In genomic region chr18:61888622-61889021, GRCh38 we compare ENCODE assay signal across 20 cellular contexts.
"Had no signal": no experiment of that assay in that cellular context is flagged by ENCODE, and none has a peak within 500 bp of the region (broad histone marks: within the 10 kb centered on the region; RNA-seq: fewer than 3 reads in every experiment).

No MANE protein-coding gene starts in this region.

- H3K27me3 Mint-ChIP-seq: activated naive CD8-positive, alpha-beta T cell had no signal

- H3K4me3 Mint-ChIP-seq: activated B cell treated with CpG ODN at 0.5 μM for 24 hours; activated naive CD8-positive, alpha-beta T cell; nephron progenitor cell; stimulated activated naive B cell treated with anti-CD40 and anti-IgM and Interleukin-4, amounts not matched to agents 10 μg/mL and 1 μg/mL and 100 μg/mL, for 72 hours; T-helper 2 cell treated with Interferon-gamma antibody and Interleukin-4, amounts not matched to agents 5 μg/mL and 100 μg/mL, for 36 hours had no signal

- H3K9me3 Mint-ChIP-seq: activated B cell treated with CpG ODN at 0.5 μM for 24 hours; nephron progenitor cell; stimulated activated naive B cell treated with anti-CD40 and anti-IgM and Interleukin-4, amounts not matched to agents 10 μg/mL and 1 μg/mL and 100 μg/mL, for 72 hours; T-helper 2 cell treated with Interferon-gamma antibody and Interleukin-4, amounts not matched to agents 5 μg/mL and 100 μg/mL, for 36 hours had no signal

- DNase-seq: activated B cell treated with CpG ODN at 0.5 μM for 24 hours; activated effector memory CD4-positive, alpha-beta T cell treated with Interleukin-2 at 50 U/mL for 16 hours; activated naive CD4-positive, alpha-beta T cell treated with Interleukin-2 at 50 U/mL for 16 hours; adrenal gland; aorta; body of pancreas; cortex of kidney; kidney glomerular epithelial cell; lower lobe of right lung; mucosa of descending colon; nephron progenitor cell; retina; stimulated activated CD4-positive, alpha-beta T cell treated with anti-CD3 and anti-CD28 coated beads, Interleukin-2, amount 100 ng/mL, for 24 hours; stimulated activated naive B cell treated with anti-CD40 and anti-IgM and Interleukin-4, amounts not matched to agents 10 μg/mL and 1 μg/mL and 100 μg/mL, for 72 hours; stomach; T-helper 1 cell had no signal

- H3K36me3 Mint-ChIP-seq: activated naive CD8-positive, alpha-beta T cell; stimulated activated naive B cell treated with anti-CD40 and anti-IgM and Interleukin-4, amounts not matched to agents 10 μg/mL and 1 μg/mL and 100 μg/mL, for 72 hours had no signal

- H3K27ac Mint-ChIP-seq: activated B cell treated with CpG ODN at 0.5 μM for 24 hours; activated naive CD8-positive, alpha-beta T cell; nephron progenitor cell; stimulated activated naive B cell treated with anti-CD40 and anti-IgM and Interleukin-4, amounts not matched to agents 10 μg/mL and 1 μg/mL and 100 μg/mL, for 72 hours; T-helper 2 cell treated with Interferon-gamma antibody and Interleukin-4, amounts not matched to agents 5 μg/mL and 100 μg/mL, for 36 hours had no signal

- ATAC-seq: body of pancreas; gastroesophageal sphincter; left lobe of liver; lower lobe of right lung; mucosa of descending colon; stimulated activated naive B cell treated with anti-CD40 and anti-IgM and Interleukin-4, amounts not matched to agents 10 μg/mL and 1 μg/mL and 100 μg/mL, for 72 hours had no signal
